ENCODE assay signal across 11 cellular contexts in the genomic region with DNA sequence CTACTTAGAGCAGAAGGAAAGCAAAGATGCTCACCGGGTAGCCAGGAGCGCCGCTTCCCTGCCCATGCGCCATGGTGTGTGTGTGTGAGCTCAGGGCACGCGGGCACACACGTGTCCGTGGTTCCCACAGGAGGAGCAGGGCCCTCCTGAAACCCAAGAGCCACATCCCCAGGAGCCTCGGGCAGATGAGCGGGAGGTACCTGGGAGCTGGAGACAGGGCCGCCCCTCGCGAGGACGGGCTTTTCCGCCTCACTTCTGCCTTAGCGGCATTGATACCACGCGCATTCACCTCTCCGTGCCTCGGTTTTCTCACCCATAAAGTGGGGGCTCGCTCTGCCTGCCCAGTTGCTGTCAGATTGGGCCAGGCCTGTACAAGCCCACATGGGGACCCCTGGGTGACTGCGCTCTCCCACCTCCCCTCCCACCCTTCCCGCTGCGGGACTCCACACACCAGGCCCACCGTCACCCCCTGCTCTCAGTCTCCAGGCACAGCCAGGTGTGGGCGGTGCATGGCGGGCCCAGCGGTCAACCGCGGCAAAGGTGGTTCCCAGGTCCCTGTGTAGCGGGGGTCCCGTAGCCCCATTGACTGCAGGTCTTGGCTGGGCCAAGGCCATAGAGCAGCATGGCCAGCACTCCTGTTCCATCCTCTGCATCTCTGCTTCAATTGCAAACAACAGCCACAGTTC.
DNase-seq lines count a peak whose midpoint lies in the region; ATAC-seq and TF ChIP-seq lines count a peak whose summit lies in the region.
"Had no signal": no experiment of that assay in that cellular context is flagged by ENCODE, and none has a peak within 500 bp of the region (broad histone marks: within the 10 kb centered on the region; RNA-seq: fewer than 3 reads in every experiment).

No MANE protein-coding gene starts in this region.

- no peaks in the 10 kb centered on the region for H3K36me3 Mint-ChIP-seq in CD4-positive, alpha-beta memory T cell
- H3K36me3 Mint-ChIP-seq in IgD-negative memory B cell (no peaks in the 10 kb centered on the region), MCF 10A (ENCODE audit: insufficient read depth, unreplicated experiment) (peaks cover 6% of the 10 kb centered on the region), neural progenitor cell (no peaks in the 10 kb centered on the region)

- no peak overlapping the region for H3K27ac ChIP-seq in CD4-positive, alpha-beta memory T cell (ENCODE audit: low read depth, low read length)
- H3K27ac ChIP-seq in neural progenitor cell: no peak overlapping the region

- H3K9me3 ChIP-seq in CD4-positive, alpha-beta memory T cell (ENCODE audit: control insufficient read depth in 1 of 2, low read length in 2 of 2): no peaks in the 10 kb centered on the region
- no peaks in the 10 kb centered on the region for H3K9me3 ChIP-seq in neural progenitor cell (ENCODE audit: low read depth)

- H3F3A ChIP-seq in neural progenitor cell (ENCODE audit: low read depth): no peaks in the 10 kb centered on the region

- H3K9me3 Mint-ChIP-seq in CD4-positive, alpha-beta memory T cell: no peaks in the 10 kb centered on the region
- H3K9me3 Mint-ChIP-seq in IgD-negative memory B cell: no peaks in the 10 kb centered on the region
- H3K9me3 Mint-ChIP-seq in MCF 10A (ENCODE audit: unreplicated experiment): no peaks in the 10 kb centered on the region
- H3K9me3 Mint-ChIP-seq in neural progenitor cell: no peaks in the 10 kb centered on the region

- peaks cover 13 to 25% (median 18%) of the 10 kb centered on the region in 4 donors for H3K4me1 Mint-ChIP-seq in CD4-positive, alpha-beta memory T cell
- H3K4me1 Mint-ChIP-seq in IgD-negative memory B cell (peaks cover 18 to 39% (median 33%) of the 10 kb centered on the region in 3 donors), MCF 10A (ENCODE audit: insufficient read depth, unreplicated experiment) (peaks cover 12% of the 10 kb centered on the region), neural progenitor cell (peaks cover 51% of the 10 kb centered on the region)

- peak overlapping the region in 6 of 7 donors; percentile 85 to 98 (median 95) for H3K27ac Mint-ChIP-seq in CD4-positive, alpha-beta memory T cell
- peak overlapping the region; percentile 96 to 100 (median 99) for H3K27ac Mint-ChIP-seq in IgD-negative memory B cell
- H3K27ac Mint-ChIP-seq in MCF 10A (ENCODE audit: low read depth, unreplicated experiment): peak overlapping the region; percentile 92
- H3K27ac Mint-ChIP-seq in neural progenitor cell: peak overlapping the region; percentile 64

- intact Hi-C loops in CD4-positive, alpha-beta memory T cell (cut with micrococcal nuclease): no loop called here
- intact Hi-C loops in MCF 10A (cut with micrococcal nuclease): no loop called here

- POLR2A ChIA-PET in CD4-positive, alpha-beta memory T cell (lab: Charles Lee; ENCODE audit: partially characterized antibody): no interaction called here
- POLR2A ChIA-PET in MCF 10A (lab: Yijun Ruan, JAX): interaction anchor here (1.4 to 2.3 kb wide), 4 partner anchors 9 to 50 kb away, joined by 5 to 11 read pairs (median 8); no protein-coding TSS in a partner anchor

- H3K27me3 Mint-ChIP-seq in CD4-positive, alpha-beta memory T cell: peaks cover 0 to 4% of the 10 kb centered on the region in 2 donors
- no peaks in the 10 kb centered on the region for H3K27me3 Mint-ChIP-seq in IgD-negative memory B cell
- H3K27me3 Mint-ChIP-seq in MCF 10A (ENCODE audit: insufficient read depth, unreplicated experiment): no peaks in the 10 kb centered on the region
- H3K27me3 Mint-ChIP-seq in neural progenitor cell (ENCODE audit: insufficient read depth, low read depth): peaks cover 3% of the 10 kb centered on the region

- no peaks in the 10 kb centered on the region for H3K27me3 ChIP-seq in CD4-positive, alpha-beta memory T cell (ENCODE audit: insufficient read depth, low read length)
- peaks cover 6% of the 10 kb centered on the region for H3K27me3 ChIP-seq in neural progenitor cell

- no peak for TF ChIP-seq CTCF in MCF 10A (IDR thresholded peaks at IDR 0.05; ENCODE audit: unreplicated experiment)
- TF ChIP-seq CTCF in neural progenitor cell (IDR thresholded peaks at IDR 0.05): no peak

- no peak overlapping the region for H3K4me3 Mint-ChIP-seq in CD4-positive, alpha-beta memory T cell
- H3K4me3 Mint-ChIP-seq in IgD-negative memory B cell (peak overlapping the region in 3 of 4 donors; percentile 84 to 98 (median 91)), MCF 10A (ENCODE audit: unreplicated experiment) (peak overlapping the region; percentile 56), neural progenitor cell (no peak overlapping the region)

- no peaks in the 10 kb centered on the region for H4K20me1 ChIP-seq in neural progenitor cell (ENCODE audit: low read depth)

- no peak overlapping the region for H2AFZ ChIP-seq in neural progenitor cell (replicated peaks)

- peaks cover 24% of the 10 kb centered on the region for H3K4me1 ChIP-seq in CD4-positive, alpha-beta memory T cell (ENCODE audit: insufficient read depth, low read length)
- peaks cover 4% of the 10 kb centered on the region for H3K4me1 ChIP-seq in neural progenitor cell

- H3K79me2 ChIP-seq in neural progenitor cell (ENCODE audit: low read depth): no peaks in the 10 kb centered on the region

- no peak overlapping the region for H3K9ac ChIP-seq in neural progenitor cell

- no peak overlapping the region for H3K4me2 ChIP-seq in neural progenitor cell

- no TSS peak for BruUV-seq in MCF 10A (replicated peaks; lab: Mats Ljungman, UMichigan)

- H3K36me3 ChIP-seq in CD4-positive, alpha-beta memory T cell (ENCODE audit: insufficient read depth, low read length): no peaks in the 10 kb centered on the region
- no peaks in the 10 kb centered on the region for H3K36me3 ChIP-seq in neural progenitor cell

- no peak overlapping the region for H3K4me3 ChIP-seq in CD4-positive, alpha-beta memory T cell (ENCODE audit: low read length in 2 of 2)
- H3K4me3 ChIP-seq in neural progenitor cell: no peak overlapping the region

- DNase-seq in CD4-positive, alpha-beta memory T cell: peak in 1 of 5 donors; percentile 28
- DNase-seq in MCF 10A (ENCODE audit: unreplicated experiment): no peak
- DNase-seq in neural progenitor cell (ENCODE audit: low spot score): no peak
- DNase-seq in AG08395 (ENCODE audit: low spot score): no peak
- no peak for DNase-seq in NCI-H2107 treated with DMSO at 0.1 percent for 48 hours (lab: John Stamatoyannopoulos, UW; ENCODE audit: unreplicated experiment)
- DNase-seq: activated gamma-delta T cell, KG1, small intestine had no signal

- ATAC-seq in HG03439 (IDR thresholded peaks at IDR 0.05; ENCODE audit: unreplicated experiment) (no peak), HG03135 (IDR thresholded peaks at IDR 0.05; ENCODE audit: unreplicated experiment) (no peak)

- CTCF ChIA-PET in CD4-positive, alpha-beta memory T cell (lab: Charles Lee; ENCODE audit: partially characterized antibody): no interaction called here
- CTCF ChIA-PET in MCF 10A (lab: Yijun Ruan, JAX): no interaction called here

Comparison
In these comparisons a context has a peak if more than half of its experiments do, and no peak if none do; other contexts are left out.
1. H3K4me3 Mint-ChIP-seq: peak in IgD-negative memory B cell (3 of 4) and MCF 10A (single experiment); none in CD4-positive, alpha-beta memory T cell (0 of 8) and neural progenitor cell (single experiment).
2. Peak in every context shown above with its lines, with median percentiles within 50 percentile points of each other: H3K27ac Mint-ChIP-seq.